26 cellular contexts compared by ENCODE assay signal in the genomic region with DNA sequence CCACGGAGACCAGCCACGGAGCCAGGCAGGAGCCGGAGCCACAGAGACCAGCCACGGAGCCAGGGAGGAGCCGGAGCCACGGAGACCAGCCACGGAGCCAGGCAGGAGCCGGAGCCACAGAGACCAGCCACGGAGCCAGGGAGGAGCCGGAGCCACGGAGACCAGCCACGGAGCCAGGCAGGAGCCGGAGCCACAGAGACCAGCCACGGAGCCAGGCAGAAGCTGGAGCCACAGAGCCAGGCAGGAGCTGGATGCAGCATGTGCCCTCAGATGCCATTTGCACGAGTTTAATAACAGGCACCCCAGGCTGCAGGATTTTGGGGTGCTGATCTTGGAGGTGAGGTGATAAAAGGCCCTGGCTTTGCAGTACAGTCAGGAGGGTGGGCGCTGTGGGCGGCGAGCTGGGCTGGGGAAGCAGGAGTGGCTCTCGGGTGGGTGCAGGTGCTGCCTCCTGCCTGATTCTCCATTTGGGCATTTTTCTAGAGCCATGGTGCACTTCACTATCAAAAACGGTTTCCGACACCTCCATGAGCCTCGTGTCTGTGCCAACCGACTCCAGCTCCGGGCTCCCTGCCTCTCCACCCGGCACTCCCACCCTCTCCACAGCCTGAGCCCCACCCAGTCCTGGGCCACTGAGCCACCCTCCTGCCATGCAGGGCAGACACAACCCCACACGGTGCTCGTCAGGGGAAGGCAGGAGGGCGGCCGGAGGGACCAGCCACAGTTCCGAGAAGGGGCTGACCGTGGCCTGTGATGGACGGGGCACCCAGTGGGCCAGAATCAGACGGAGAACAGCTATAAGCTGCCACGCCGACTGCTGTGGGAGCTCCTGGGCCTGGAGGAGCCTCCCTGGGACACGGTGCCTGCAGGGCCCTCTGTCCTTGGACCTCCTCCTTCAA. TPM values are rescaled to one million over a fixed set of nuclear protein-coding genes. Genes with fewer than 3 reads are reported as not detected.
"Had no signal": no experiment of that assay in that cellular context is flagged by ENCODE, and none has a peak within 500 bp of the region (broad histone marks: within the 10 kb centered on the region; RNA-seq: fewer than 3 reads in every experiment).

No MANE protein-coding gene starts in this region.

- H3K4me1 Mint-ChIP-seq: activated CD4-positive, alpha-beta T cell treated with anti-CD3 and anti-CD28 coated beads, Interleukin-2, amount 10 ng/mL, durations not matched to agents 7 days and 5 days; activated naive CD8-positive, alpha-beta T cell treated with anti-CD3 and anti-CD28 coated beads for 36 hours; immature natural killer cell; nephron had no signal

- DNase-seq: activated CD4-positive, alpha-beta T cell treated with anti-CD3 and anti-CD28 coated beads for 1 hour; activated CD4-positive, alpha-beta T cell treated with anti-CD3 and anti-CD28 coated beads, Interleukin-2, amount 10 ng/mL, durations not matched to agents 7 days and 5 days; activated CD8-positive, alpha-beta T cell treated with anti-CD3 and anti-CD28 coated beads for 36 hours; activated naive CD4-positive, alpha-beta T cell treated with anti-CD3 and anti-CD28 coated beads for 36 hours; activated naive CD8-positive, alpha-beta T cell treated with anti-CD3 and anti-CD28 coated beads for 36 hours; activated T-cell treated with anti-CD3 and anti-CD28 coated beads for 4 hours; activated T-cell treated with anti-CD3 and anti-CD28 coated beads, Interleukin-2, amount 50 U/mL, for 72 hours; amniotic stem cell; central memory CD4-positive, alpha-beta T cell; hippocampal formation; immature natural killer cell; kidney; mesenchymal stem cell; stimulated activated CD4-positive, alpha-beta T cell treated with anti-CD3 and anti-CD28 coated beads, Interleukin-4, amount 100 ng/mL, for 1 hour; substantia nigra; T-helper 2 cell had no signal

- H3K9me3 Mint-ChIP-seq: activated naive CD4-positive, alpha-beta T cell treated with anti-CD3 and anti-CD28 coated beads for 36 hours; activated naive CD8-positive, alpha-beta T cell treated with anti-CD3 and anti-CD28 coated beads for 36 hours; immature natural killer cell; stimulated activated naive CD8-positive, alpha-beta T cell treated with anti-CD3 and anti-CD28 coated beads, Interleukin-15, Interleukin-2, amounts not matched to agents 100 ng/mL and 50 ng/mL, for 24 hours; type B pancreatic cell had no signal

- ATAC-seq: activated CD8-positive, alpha-beta T cell treated with anti-CD3 and anti-CD28 coated beads for 36 hours; activated T-cell treated with anti-CD3 and anti-CD28 coated beads, Interleukin-2, amount 50 U/mL, for 72 hours; gastroesophageal sphincter had no signal

- H3K27ac Mint-ChIP-seq: activated CD4-positive, alpha-beta T cell treated with anti-CD3 and anti-CD28 coated beads, Interleukin-2, amount 10 ng/mL, durations not matched to agents 7 days and 5 days; activated CD8-positive, alpha-beta T cell treated with anti-CD3 and anti-CD28 coated beads for 36 hours; activated naive CD4-positive, alpha-beta T cell treated with anti-CD3 and anti-CD28 coated beads for 36 hours; activated naive CD8-positive, alpha-beta T cell treated with anti-CD3 and anti-CD28 coated beads for 36 hours; activated T-cell treated with anti-CD3 and anti-CD28 coated beads, Interleukin-2, amount 50 U/mL, for 72 hours; immature natural killer cell; nephron; stimulated activated naive CD8-positive, alpha-beta T cell treated with anti-CD3 and anti-CD28 coated beads, Interleukin-15, Interleukin-2, amounts not matched to agents 100 ng/mL and 50 ng/mL, for 24 hours; type B pancreatic cell had no signal

- H3K4me3 Mint-ChIP-seq: activated CD4-positive, alpha-beta T cell treated with anti-CD3 and anti-CD28 coated beads, Interleukin-2, amount 10 ng/mL, durations not matched to agents 7 days and 5 days; activated CD8-positive, alpha-beta T cell treated with anti-CD3 and anti-CD28 coated beads for 36 hours; activated naive CD4-positive, alpha-beta T cell treated with anti-CD3 and anti-CD28 coated beads for 36 hours; activated naive CD8-positive, alpha-beta T cell treated with anti-CD3 and anti-CD28 coated beads for 36 hours; activated T-cell treated with anti-CD3 and anti-CD28 coated beads, Interleukin-2, amount 50 U/mL, for 72 hours; immature natural killer cell; nephron; stimulated activated naive CD8-positive, alpha-beta T cell treated with anti-CD3 and anti-CD28 coated beads, Interleukin-15, Interleukin-2, amounts not matched to agents 100 ng/mL and 50 ng/mL, for 24 hours; type B pancreatic cell had no signal

- H3K36me3 Mint-ChIP-seq: activated naive CD8-positive, alpha-beta T cell treated with anti-CD3 and anti-CD28 coated beads for 36 hours; immature natural killer cell had no signal

- H3K27me3 Mint-ChIP-seq: activated CD8-positive, alpha-beta T cell treated with anti-CD3 and anti-CD28 coated beads for 36 hours; stimulated activated naive CD8-positive, alpha-beta T cell treated with anti-CD3 and anti-CD28 coated beads, Interleukin-15, Interleukin-2, amounts not matched to agents 100 ng/mL and 50 ng/mL, for 24 hours had no signal

RNA-seq across cellular contexts. Expression of gene NKX6-2, which starts 40.8 kb away (rescaled TPM):
- total RNA-seq: activated CD4-positive, alpha-beta T cell treated with anti-CD3 and anti-CD28 coated beads, Interleukin-2, amount 10 ng/mL, durations not matched to agents 7 days and 5 days; activated CD8-positive, alpha-beta T cell treated with anti-CD3 and anti-CD28 coated beads for 36 hours; activated naive CD4-positive, alpha-beta T cell treated with anti-CD3 and anti-CD28 coated beads for 36 hours; activated naive CD8-positive, alpha-beta T cell treated with anti-CD3 and anti-CD28 coated beads for 36 hours; activated T-cell treated with anti-CD3 and anti-CD28 coated beads, Interleukin-2, amount 50 U/mL, for 72 hours; endothelial cell of umbilical vein; fibroblast of lung; fibroblast of villous mesenchyme; gastroesophageal sphincter; lower leg skin; mononuclear cell; osteocyte had no signal
